In genomic region chr4:169270810-169271691, GRCh38 we compare ENCODE assay signal across 8 cellular contexts. TPM values are rescaled to one million over a fixed set of nuclear protein-coding genes. Genes with fewer than 3 reads are reported as not detected.
DNase-seq lines count a peak whose midpoint lies in the region; TF ChIP-seq lines count a peak whose summit lies in the region.

TSS of gene SH3RF1 (minus strand) at chr4:169270956. CDS start at chr4:169269212, 1,744 bp downstream.

- TF ChIP-seq CTCF in 22Rv1 (IDR thresholded peaks at IDR 0.05): peak; percentile 17
- TF ChIP-seq CTCF in GM10266 (IDR thresholded peaks at IDR 0.05; ENCODE audit: control insufficient read depth, insufficient read depth, low read depth, missing control alignments): peak; percentile 25
- TF ChIP-seq CTCF in MM.1S (IDR thresholded peaks at IDR 0.05; ENCODE audit: low read length): peak; percentile 20
- no peak for TF ChIP-seq CTCF in lower leg skin (IDR thresholded peaks at IDR 0.05)

- peak within 1 kb of the TSS; percentile 89 for H3K4me3 ChIP-seq in MM.1S (ENCODE audit: low read length)
- peak within 1 kb of the TSS; percentile 92 for H3K4me3 ChIP-seq in lower leg skin (ENCODE audit: low read depth, poor library complexity, severe bottlenecking)

- no peaks in the 10 kb centered on the region for H3K9me3 ChIP-seq in MM.1S (replicated peaks; ENCODE audit: insufficient read depth, low read length)

- H4K20me1 ChIP-seq in MM.1S (ENCODE audit: insufficient read depth, low read length): no peaks in the 10 kb centered on the region; the same call in 1 of the 2 replicates

- peak within 1 kb of the TSS; percentile 96 for H2AFZ ChIP-seq in MM.1S (ENCODE audit: low read length)

- peak within 1 kb of the TSS; percentile 93 for H3K4me2 ChIP-seq in MM.1S (ENCODE audit: low read depth, low read length)

- H3K4me1 ChIP-seq in MM.1S (ENCODE audit: low read length): peaks cover 24% of the 10 kb centered on the region

- H3K27ac ChIP-seq in 22Rv1 (peak within 1 kb of the TSS; percentile 60), MM.1S (ENCODE audit: low read length) (peak within 1 kb of the TSS; percentile 48; the same call in 1 of the 2 replicates)

- DNase-seq in GM10266 (ENCODE audit: extremely low spot score) (peak; percentile 83), HCEC 1CT (peak; percentile 72), MM.1S (peak; percentile 74), SW480 (ENCODE audit: low spot score) (peak; percentile 77), ecto neural progenitor cell (ENCODE audit: low spot score) (peak; percentile 88), lower leg skin (ENCODE audit: low spot score in 2 of 2) (peak; percentile 84 to 97)
- peak; percentile 25 to 27 for DNase-seq in stimulated activated CD8-positive, alpha-beta memory T cell treated with anti-CD3 and anti-CD28 coated beads, Interleukin-15, amount 100 ng/mL, for 48 hours (ENCODE audit: low read depth in 2 of 2)

- H3K79me2 ChIP-seq in MM.1S (ENCODE audit: low read length): peaks cover 20% of the 10 kb centered on the region

- no peaks in the 10 kb centered on the region for H3K27me3 ChIP-seq in MM.1S (replicated peaks; ENCODE audit: insufficient read depth, low read length)

- H3F3A ChIP-seq in MM.1S (ENCODE audit: insufficient read depth, low read length): peaks cover 23% of the 10 kb centered on the region

- H3K9me2 ChIP-seq in MM.1S (replicated peaks; ENCODE audit: insufficient read depth, low read length): no peaks in the 10 kb centered on the region

- 0 to 1% methylated on average over 28 to 69 of the region's 110 CpGs for WGBS in lower leg skin, 2 donors

- intact Hi-C loops in lower leg skin (cut with DNase I; ENCODE audit: low total_unique reads): no loop called here

- peak within 1 kb of the TSS; percentile 75 for H3K9ac ChIP-seq in MM.1S (ENCODE audit: low read length)

- no peaks in the 10 kb centered on the region for H3K36me3 ChIP-seq in MM.1S (replicated peaks; ENCODE audit: insufficient read depth, low read length)

- no peak for TF ChIP-seq POLR2A in lower leg skin (IDR thresholded peaks at IDR 0.05)

RNA-seq across cellular contexts. Expression of gene SH3RF1, which starts in this region (rescaled TPM):
- total RNA-seq in lower leg skin: 10 to 100 TPM in 3 of 4 donors, 1 to 10 TPM in 1; 8.5 to 14.2 (median 12.0) TPM

Comparison
In these comparisons a context has a peak if more than half of its experiments do, and no peak if none do; other contexts are left out.
1. Peak in every context shown above with its lines: DNase-seq, H3K4me3 ChIP-seq and H3K27ac ChIP-seq.
2. CTCF ChIP-seq: peak in 22Rv1 (single experiment), GM10266 (single experiment) and MM.1S (single experiment); none in lower leg skin (0 of 3).
3. DNase-seq: peak in every context shown above with its lines; median percentile 90 in lower leg skin; 88 in ecto neural progenitor cell; 83 in GM10266; 77 in SW480; 74 in MM.1S; 72 in HCEC 1CT; 26 in stimulated activated CD8-positive, alpha-beta memory T cell treated with anti-CD3 and anti-CD28 coated beads, Interleukin-15, amount 100 ng/mL, for 48 hours.